In genomic region chr6:4055420-4056041, GRCh38 we compare ENCODE assay signal across 9 cellular contexts. TPM values are rescaled to one million over a fixed set of nuclear protein-coding genes. Genes with fewer than 3 reads are reported as not detected.
DNase-seq lines count a peak whose midpoint lies in the region; ATAC-seq, FAIRE-seq and TF ChIP-seq lines count a peak whose summit lies in the region.
"Had no signal": no experiment of that assay in that cellular context is flagged by ENCODE, and none has a peak within 500 bp of the region (broad histone marks: within the 10 kb centered on the region; RNA-seq: fewer than 3 reads in every experiment).

No MANE protein-coding gene starts in this region.

- DNase-seq in COR-L47 (lab: John Stamatoyannopoulos, UW) (peak; percentile 7), ascending aorta (ENCODE audit: low spot score in 2 of 2) (no peak), kidney (no peak), NOMO-1 treated with dmso at 0.1 percent for 144 hours (lab: John Stamatoyannopoulos, UW; ENCODE audit: unreplicated experiment) (no peak)

- no peak overlapping the region for H3K9ac ChIP-seq in kidney (ENCODE audit: low read length in 2 of 2)

- H3K4me1 ChIP-seq in ascending aorta (no peaks in the 10 kb centered on the region), kidney (ENCODE audit: control insufficient read depth in 1 of 2, insufficient read depth in 1 of 2, low read depth in 1 of 2, low read length in 2 of 2) (peaks cover 0 to 5% of the 10 kb centered on the region in 2 donors)

- H3K4me3 ChIP-seq in ascending aorta, result no peak overlapping the region
- no peak overlapping the region for H3K4me3 ChIP-seq in kidney (ENCODE audit: low read length in 2 of 2)

- ATAC-seq in HG03175 (IDR thresholded peaks at IDR 0.05; ENCODE audit: unreplicated experiment), result no peak
- no peak for ATAC-seq in GM18873 (IDR thresholded peaks at IDR 0.05; ENCODE audit: low FRiP score, unreplicated experiment)
- no peak for ATAC-seq in GM18502 (IDR thresholded peaks at IDR 0.05; ENCODE audit: poor library complexity, unreplicated experiment)

- intact Hi-C loops in ascending aorta (cut with DNase I), result loop anchor here (1.0 kb wide), 1 partner anchor 100 kb away; no protein-coding TSS in a partner anchor
- intact Hi-C loops in kidney (cut with DNase I), result no loop called here

- no peaks in the 10 kb centered on the region for H3K9me3 ChIP-seq in ascending aorta
- no peaks in the 10 kb centered on the region for H3K9me3 ChIP-seq in kidney (ENCODE audit: control insufficient read depth in 1 of 2, low read length in 2 of 2)

- FAIRE-seq in kidney (lab: Jason Lieb, UNC), result peak; percentile 30

- peak overlapping the region in 1 of 2 donors; percentile 47 for H3K27ac ChIP-seq in ascending aorta
- no peak overlapping the region for H3K27ac ChIP-seq in kidney (ENCODE audit: low read depth in 2 of 2, low read length in 2 of 2)

- TF ChIP-seq EP300 in Ishikawa (IDR thresholded peaks at IDR 0.05; ENCODE audit: borderline replicate concordance), result no peak

- peaks cover 69 to 82% of the 10 kb centered on the region in 2 donors for H3K36me3 ChIP-seq in ascending aorta
- peaks cover 30 to 37% of the 10 kb centered on the region in 2 donors for H3K36me3 ChIP-seq in kidney (ENCODE audit: control insufficient read depth in 1 of 2, insufficient read depth in 2 of 2, low read length in 2 of 2)

- TF ChIP-seq RAD21 in Ishikawa (IDR thresholded peaks at IDR 0.05; ENCODE audit: low read depth), result peak; percentile 24; the same call in 1 of the 2 replicates

- no peaks in the 10 kb centered on the region for H3K27me3 ChIP-seq in ascending aorta

- TF ChIP-seq CTCF in ascending aorta (IDR thresholded peaks at IDR 0.05), result peak in 2 of 3 experiments; percentile 23 to 46
- peak; percentile 48 for TF ChIP-seq CTCF in kidney (IDR thresholded peaks at IDR 0.05; ENCODE audit: borderline replicate concordance, extremely low read depth, insufficient read depth)

TF ChIP-seq in Ishikawa, 13 proteins besides CTCF, POLR2A, EP300 and RAD21:
- TF ChIP-seq NFIC (IDR thresholded peaks at IDR 0.05) (no peak), YY1 (IDR thresholded peaks at IDR 0.05; ENCODE audit: low read depth) (no peak), TAF1 (IDR thresholded peaks at IDR 0.05; ENCODE audit: low read depth) (no peak), TCF12 (IDR thresholded peaks at IDR 0.05; ENCODE audit: low read depth) (no peak), TEAD4 (IDR thresholded peaks at IDR 0.05) (no peak), FOXM1 (IDR thresholded peaks at IDR 0.05; ENCODE audit: borderline replicate concordance, low read depth) (no peak), CEBPB (IDR thresholded peaks at IDR 0.05) (no peak), EGR1 (IDR thresholded peaks at IDR 0.05) (no peak), CREB1 (IDR thresholded peaks at IDR 0.05; ENCODE audit: low read depth) (no peak), REST (IDR thresholded peaks at IDR 0.05; ENCODE audit: low read depth) (no peak), ZBTB7A (IDR thresholded peaks at IDR 0.05; ENCODE audit: low read depth) (no peak)
- TF ChIP-seq, protein P1, sequence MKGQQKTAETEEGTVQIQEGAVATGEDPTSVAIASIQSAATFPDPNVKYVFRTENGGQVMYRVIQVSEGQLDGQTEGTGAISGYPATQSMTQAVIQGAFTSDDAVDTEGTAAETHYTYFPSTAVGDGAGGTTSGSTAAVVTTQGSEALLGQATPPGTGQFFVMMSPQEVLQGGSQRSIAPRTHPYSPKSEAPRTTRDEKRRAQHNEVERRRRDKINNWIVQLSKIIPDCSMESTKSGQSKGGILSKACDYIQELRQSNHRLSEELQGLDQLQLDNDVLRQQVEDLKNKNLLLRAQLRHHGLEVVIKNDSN (IDR thresholded peaks at IDR 0.05), result no peak
- TF ChIP-seq, protein P2, sequence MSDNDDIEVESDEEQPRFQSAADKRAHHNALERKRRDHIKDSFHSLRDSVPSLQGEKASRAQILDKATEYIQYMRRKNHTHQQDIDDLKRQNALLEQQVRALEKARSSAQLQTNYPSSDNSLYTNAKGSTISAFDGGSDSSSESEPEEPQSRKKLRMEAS (IDR thresholded peaks at IDR 0.05), result no peak
TF ChIP-seq in Ishikawa: peak in this region for 0.

RNA-seq across cellular contexts. Expression of gene FAM217A, which starts 23.4 kb away (rescaled TPM):
- total RNA-seq in ascending aorta (not detected), kidney (not detected)
- polyA plus RNA-seq in kidney (ENCODE audit: insufficient read depth, low read depth, low replicate concordance), result 0.56 TPM
- polyA plus RNA-seq: IgD-negative memory B cell had no signal
